Comparison of ENCODE assay signal across 9 cellular contexts in the genomic region with DNA sequence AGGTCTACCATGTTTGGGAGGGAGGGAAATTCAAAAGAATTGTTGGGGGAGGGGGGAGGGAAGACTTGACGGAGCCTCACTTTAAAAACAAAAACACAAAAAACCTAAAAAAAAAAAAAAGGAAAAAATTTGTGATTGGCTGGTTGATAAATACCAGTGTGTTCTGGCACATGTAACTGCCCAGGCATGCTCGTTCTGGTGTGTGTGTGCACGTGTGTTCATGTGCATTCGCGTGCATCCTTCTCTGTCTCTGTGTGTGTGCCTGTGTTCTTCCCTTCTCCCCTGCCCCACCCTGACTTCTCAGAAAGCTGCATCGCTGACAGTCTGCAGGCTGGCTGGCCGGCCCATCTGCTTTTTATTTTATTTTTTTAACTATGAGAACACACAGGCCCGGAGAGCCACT. TPM values are rescaled to one million over a fixed set of nuclear protein-coding genes. Genes with fewer than 3 reads are reported as not detected.
DNase-seq lines count a peak whose midpoint lies in the region; ATAC-seq and TF ChIP-seq lines count a peak whose summit lies in the region.
"Had no signal": no experiment of that assay in that cellular context is flagged by ENCODE, and none has a peak within 500 bp of the region (broad histone marks: within the 10 kb centered on the region; RNA-seq: fewer than 3 reads in every experiment).

No MANE protein-coding gene starts in this region.

- no peaks in the 10 kb centered on the region for H3K9me2 ChIP-seq in hepatocyte (replicated peaks; ENCODE audit: insufficient read depth)

- H4K20me1 ChIP-seq in mammary epithelial cell (ENCODE audit: insufficient read depth, low read length) (no peaks in the 10 kb centered on the region), hepatocyte (ENCODE audit: insufficient read depth, poor library complexity, severe bottlenecking) (no peaks in the 10 kb centered on the region)

- POLR2A ChIA-PET in MCF 10A (lab: Yijun Ruan, JAX): interaction anchor here (0.6 kb wide), 1 partner anchor 13 kb away, joined by 3 read pairs; no protein-coding TSS in a partner anchor

- no peak for TF ChIP-seq CTCF in mammary epithelial cell (conservative IDR thresholded peaks at IDR 0.05 in 1 of 2, IDR thresholded peaks at IDR 0.05 in 1 of 2; ENCODE audit: extremely low read depth in 1 of 2, insufficient read depth in 1 of 2, low read depth in 1 of 2, low read length in 2 of 2)
- TF ChIP-seq CTCF in MCF 10A (IDR thresholded peaks at IDR 0.05; ENCODE audit: unreplicated experiment): no peak
- TF ChIP-seq CTCF in hepatocyte (IDR thresholded peaks at IDR 0.05; ENCODE audit: poor library complexity): no peak
- TF ChIP-seq CTCF in upper lobe of right lung (IDR thresholded peaks at IDR 0.05): no peak
- TF ChIP-seq CTCF in WERI-Rb-1 (IDR thresholded peaks at IDR 0.05; ENCODE audit: low read depth, low read length): no peak

- H3K27me3 ChIP-seq in mammary epithelial cell (ENCODE audit: insufficient read depth, low read length) (no peaks in the 10 kb centered on the region), hepatocyte (no peaks in the 10 kb centered on the region), upper lobe of right lung (no peaks in the 10 kb centered on the region), WERI-Rb-1 (ENCODE audit: insufficient read depth, low read depth, severe bottlenecking) (no peaks in the 10 kb centered on the region)

- H3K36me3 ChIP-seq in mammary epithelial cell (ENCODE audit: insufficient read depth, low read length) (peaks cover 10% of the 10 kb centered on the region), hepatocyte (replicated peaks; ENCODE audit: insufficient read depth, low read depth) (no peaks in the 10 kb centered on the region), upper lobe of right lung (peaks cover 58% of the 10 kb centered on the region), WERI-Rb-1 (peaks cover 21% of the 10 kb centered on the region)

- H3K9me3 ChIP-seq in mammary epithelial cell (replicated peaks; ENCODE audit: insufficient read depth, low read length) (no peaks in the 10 kb centered on the region), hepatocyte (ENCODE audit: low read depth) (no peaks in the 10 kb centered on the region), upper lobe of right lung (no peaks in the 10 kb centered on the region), WERI-Rb-1 (ENCODE audit: severe bottlenecking) (no peaks in the 10 kb centered on the region)

- dilution Hi-C loops in mammary epithelial cell (cut with HindIII; ENCODE audit: low sequenced_read_pairs): no loop called here

- no peaks in the 10 kb centered on the region for H3K79me2 ChIP-seq in mammary epithelial cell (ENCODE audit: insufficient read depth, low read length)
- no peaks in the 10 kb centered on the region for H3K79me2 ChIP-seq in hepatocyte

- DNase-seq in mammary epithelial cell: no peak
- no peak for DNase-seq in MCF 10A (ENCODE audit: unreplicated experiment)
- peak; percentile 24 for DNase-seq in activated T-helper 1 cell treated with anti-CD3 and anti-CD28 coated beads, Interleukin-12 subunit alpha, Interleukin-12 subunit beta, Interleukin-2, Interleukin-4 antibody, amounts not matched to agents 30 ng/mL and 10 ng/mL and 1 ng/mL, durations not matched to agents 14 hours and 24 hours and 36 hours (ENCODE audit: low spot score)
- peak; percentile 48 for DNase-seq in hepatocyte (ENCODE audit: low spot score)
- DNase-seq in upper lobe of right lung: no peak
- no peak for DNase-seq in WERI-Rb-1
- no peak for DNase-seq in amniotic stem cell (lab: John Stamatoyannopoulos, UW)
- DNase-seq: stimulated activated CD8-positive, alpha-beta memory T cell treated with anti-CD3 and anti-CD28 coated beads, Interleukin-4, amount 100 ng/mL, for 48 hours had no signal

- H3K4me2 ChIP-seq in mammary epithelial cell (ENCODE audit: insufficient read depth, low read depth, low read length) (no peak overlapping the region), hepatocyte (no peak overlapping the region)

- 92% methylated on average over 7 of the region's 8 CpGs for WGBS in mammary epithelial cell (ENCODE audit: low coverage, missing lambda C conversion rate)
- WGBS in hepatocyte (ENCODE audit: low lambda C conversion rate, missing lambda C conversion rate): 68% methylated on average over 8 of the region's 8 CpGs

- intact Hi-C loops in mammary epithelial cell (cut with micrococcal nuclease): no loop called here
- intact Hi-C loops in MCF 10A (cut with micrococcal nuclease): no loop called here
- intact Hi-C loops in activated T-helper 1 cell treated with anti-CD3 and anti-CD28 coated beads, Interleukin-12 subunit alpha, Interleukin-12 subunit beta, Interleukin-2, Interleukin-4 antibody, amounts not matched to agents 30 ng/mL and 10 ng/mL and 1 ng/mL, durations not matched to agents 14 hours and 24 hours and 36 hours (cut with micrococcal nuclease): loop anchor here (1.0 to 2.0 kb wide), 4 partner anchors 9 to 415 kb away; a partner anchor contains a TSS
- intact Hi-C loops in upper lobe of right lung (cut with DNase I): no loop called here

- BruUV-seq in mammary epithelial cell (replicated peaks; lab: Mats Ljungman, UMichigan) (TSS peak; percentile 10), MCF 10A (replicated peaks; lab: Mats Ljungman, UMichigan) (no TSS peak)

- H3K27ac ChIP-seq in mammary epithelial cell (ENCODE audit: insufficient read depth, low read depth, low read length): no peak overlapping the region
- peak overlapping the region; percentile 63 for H3K27ac ChIP-seq in hepatocyte
- peak overlapping the region; percentile 43 for H3K27ac ChIP-seq in upper lobe of right lung
- H3K27ac ChIP-seq in WERI-Rb-1: no peak overlapping the region

- H3K9ac ChIP-seq in mammary epithelial cell (ENCODE audit: insufficient read depth, low read length): no peak overlapping the region

- in situ Hi-C loops in mammary epithelial cell (cut with MboI; ENCODE audit: low sequenced_read_pairs in 2 of 2): no loop called here

- H3K4me1 ChIP-seq in mammary epithelial cell (ENCODE audit: insufficient read depth, low read length): no peaks in the 10 kb centered on the region
- H3K4me1 ChIP-seq in hepatocyte (ENCODE audit: insufficient read depth): peaks cover 9% of the 10 kb centered on the region
- H3K4me1 ChIP-seq in upper lobe of right lung: peaks cover 6% of the 10 kb centered on the region

- H3K36me3 Mint-ChIP-seq in MCF 10A (ENCODE audit: insufficient read depth, unreplicated experiment): peaks cover 66% of the 10 kb centered on the region
- peaks cover 36% of the 10 kb centered on the region for H3K36me3 Mint-ChIP-seq in activated T-helper 1 cell treated with anti-CD3 and anti-CD28 coated beads, Interleukin-12 subunit alpha, Interleukin-12 subunit beta, Interleukin-2, Interleukin-4 antibody, amounts not matched to agents 30 ng/mL and 10 ng/mL and 1 ng/mL, durations not matched to agents 14 hours and 24 hours and 36 hours (ENCODE audit: low read depth)

- no peak overlapping the region for H3K4me3 Mint-ChIP-seq in MCF 10A (ENCODE audit: unreplicated experiment)
- peak overlapping the region; percentile 73 for H3K4me3 Mint-ChIP-seq in activated T-helper 1 cell treated with anti-CD3 and anti-CD28 coated beads, Interleukin-12 subunit alpha, Interleukin-12 subunit beta, Interleukin-2, Interleukin-4 antibody, amounts not matched to agents 30 ng/mL and 10 ng/mL and 1 ng/mL, durations not matched to agents 14 hours and 24 hours and 36 hours

- H3K4me3 ChIP-seq in mammary epithelial cell (replicated peaks in 1 of 3; ENCODE audit: insufficient read depth in 1 of 3, low read depth in 2 of 3, low read length in 3 of 3): no peak overlapping the region
- H3K4me3 ChIP-seq in hepatocyte: no peak overlapping the region
- no peak overlapping the region for H3K4me3 ChIP-seq in upper lobe of right lung
- H3K4me3 ChIP-seq in WERI-Rb-1 (ENCODE audit: low read depth, low read length): no peak overlapping the region

- H3K4me1 Mint-ChIP-seq in MCF 10A (ENCODE audit: insufficient read depth, unreplicated experiment): no peaks in the 10 kb centered on the region
- peaks cover 77% of the 10 kb centered on the region for H3K4me1 Mint-ChIP-seq in activated T-helper 1 cell treated with anti-CD3 and anti-CD28 coated beads, Interleukin-12 subunit alpha, Interleukin-12 subunit beta, Interleukin-2, Interleukin-4 antibody, amounts not matched to agents 30 ng/mL and 10 ng/mL and 1 ng/mL, durations not matched to agents 14 hours and 24 hours and 36 hours (ENCODE audit: low read depth)

- H3K27ac Mint-ChIP-seq in MCF 10A (ENCODE audit: low read depth, unreplicated experiment): no peak overlapping the region
- H3K27ac Mint-ChIP-seq in activated T-helper 1 cell treated with anti-CD3 and anti-CD28 coated beads, Interleukin-12 subunit alpha, Interleukin-12 subunit beta, Interleukin-2, Interleukin-4 antibody, amounts not matched to agents 30 ng/mL and 10 ng/mL and 1 ng/mL, durations not matched to agents 14 hours and 24 hours and 36 hours: peak overlapping the region; percentile 96

- no peaks in the 10 kb centered on the region for H3K27me3 Mint-ChIP-seq in MCF 10A (ENCODE audit: insufficient read depth, unreplicated experiment)
- H3K27me3 Mint-ChIP-seq in activated T-helper 1 cell treated with anti-CD3 and anti-CD28 coated beads, Interleukin-12 subunit alpha, Interleukin-12 subunit beta, Interleukin-2, Interleukin-4 antibody, amounts not matched to agents 30 ng/mL and 10 ng/mL and 1 ng/mL, durations not matched to agents 14 hours and 24 hours and 36 hours (ENCODE audit: insufficient read depth): no peaks in the 10 kb centered on the region

- H2AFZ ChIP-seq in mammary epithelial cell (ENCODE audit: low read depth, low read length): no peak overlapping the region
- H2AFZ ChIP-seq in hepatocyte: no peak overlapping the region

- no peaks in the 10 kb centered on the region for H3K9me3 Mint-ChIP-seq in MCF 10A (ENCODE audit: unreplicated experiment)
- H3K9me3 Mint-ChIP-seq in activated T-helper 1 cell treated with anti-CD3 and anti-CD28 coated beads, Interleukin-12 subunit alpha, Interleukin-12 subunit beta, Interleukin-2, Interleukin-4 antibody, amounts not matched to agents 30 ng/mL and 10 ng/mL and 1 ng/mL, durations not matched to agents 14 hours and 24 hours and 36 hours: no peaks in the 10 kb centered on the region

- ATAC-seq in upper lobe of right lung (no peak), HG03432 (IDR thresholded peaks at IDR 0.05; ENCODE audit: unreplicated experiment) (no peak)

- CTCF ChIA-PET in mammary epithelial cell (lab: Charles Lee; ENCODE audit: low non-redundant PET) (no interaction called here), MCF 10A (lab: Yijun Ruan, JAX) (interaction anchor here (0.5 kb wide), 1 partner anchor 257 kb away, joined by 5 read pairs; no protein-coding TSS in a partner anchor)

RNA-seq across cellular contexts. Expression of a gene that starts 22.6 kb away (rescaled TPM):
- 10 to 100 TPM; 67.5 to 78.0 TPM for total RNA-seq in mammary epithelial cell
- polyA plus RNA-seq in mammary epithelial cell: 109 TPM
- 110 TPM for polyA minus RNA-seq in mammary epithelial cell
- 91.6 and 129 TPM in 2 replicates for total RNA-seq in MCF 10A (2022)
- total RNA-seq in activated T-helper 1 cell treated with anti-CD3 and anti-CD28 coated beads, Interleukin-12 subunit alpha, Interleukin-12 subunit beta, Interleukin-2, Interleukin-4 antibody, amounts not matched to agents 30 ng/mL and 10 ng/mL and 1 ng/mL, durations not matched to agents 14 hours and 24 hours and 36 hours: 156 and 160 TPM in 2 replicates
- 81.8 and 89.6 TPM in 2 replicates for total RNA-seq in hepatocyte
- 54.8 and 66.1 TPM in 2 replicates for polyA plus RNA-seq in hepatocyte
- 38.7 TPM for total RNA-seq in upper lobe of right lung

RNA-seq across cellular contexts. Expression of a gene that starts 46.7 kb away (rescaled TPM):
- total RNA-seq in mammary epithelial cell (10 to 100 TPM; 25.8 to 47.4 TPM), MCF 10A (2022) (41.3 and 44.6 TPM in 2 replicates), hepatocyte (59.4 and 60.4 TPM in 2 replicates), upper lobe of right lung (77.6 TPM)
- polyA plus RNA-seq in mammary epithelial cell (47.4 TPM), hepatocyte (111 and 126 TPM in 2 replicates)
- polyA minus RNA-seq in mammary epithelial cell: 63.5 TPM
- 46.2 and 53.2 TPM in 2 replicates for total RNA-seq in activated T-helper 1 cell treated with anti-CD3 and anti-CD28 coated beads, Interleukin-12 subunit alpha, Interleukin-12 subunit beta, Interleukin-2, Interleukin-4 antibody, amounts not matched to agents 30 ng/mL and 10 ng/mL and 1 ng/mL, durations not matched to agents 14 hours and 24 hours and 36 hours

Comparison
In these comparisons a context has a peak if more than half of its experiments do, and no peak if none do; other contexts are left out.
1. DNase-seq: peak in activated T-helper 1 cell treated with anti-CD3 and anti-CD28 coated beads, Interleukin-12 subunit alpha, Interleukin-12 subunit beta, Interleukin-2, Interleukin-4 antibody, amounts not matched to agents 30 ng/mL and 10 ng/mL and 1 ng/mL, durations not matched to agents 14 hours and 24 hours and 36 hours (single experiment) and hepatocyte (single experiment); none in mammary epithelial cell (single experiment), MCF 10A (single experiment), upper lobe of right lung (single experiment), WERI-Rb-1 (single experiment) and amniotic stem cell (single experiment).
2. H3K27ac ChIP-seq: peak in hepatocyte (single experiment) and upper lobe of right lung (single experiment); none in mammary epithelial cell (single experiment) and WERI-Rb-1 (single experiment).